Comparison of ENCODE assay signal across 8 cellular contexts in the genomic region with DNA sequence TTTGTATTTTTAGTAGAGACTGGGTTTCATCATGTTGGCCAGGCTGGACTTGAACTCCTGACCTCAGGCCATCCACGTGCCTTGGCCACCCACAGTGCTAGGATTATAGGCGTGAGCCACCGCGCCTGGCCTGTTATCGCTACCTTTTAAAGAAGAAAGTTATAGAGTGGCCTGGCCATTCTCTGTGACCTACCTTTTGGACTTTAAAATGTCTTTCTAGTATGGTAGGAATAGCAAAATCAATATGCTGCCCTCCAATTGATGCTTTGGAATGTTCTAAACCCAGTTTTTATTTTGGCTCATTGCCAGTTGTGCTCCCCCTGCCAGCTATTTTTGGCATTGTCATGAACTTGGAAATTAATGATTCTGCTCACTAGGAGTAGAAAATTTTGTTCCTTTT. TPM values are rescaled to one million over a fixed set of nuclear protein-coding genes. Genes with fewer than 3 reads are reported as not detected.
DNase-seq lines count a peak whose midpoint lies in the region; ATAC-seq and TF ChIP-seq lines count a peak whose summit lies in the region.

No MANE protein-coding gene starts in this region.

- H3K27ac ChIP-seq in body of pancreas, result peak overlapping the region in 3 of 4 donors; percentile 33 to 60 (median 54)

- H3K9me3 Mint-ChIP-seq in mesothelial cell of epicardium, result peaks cover 7% of the 10 kb centered on the region

- TF ChIP-seq CTCF in body of pancreas (IDR thresholded peaks at IDR 0.05) (peak in 5 of 7 experiments; percentile 10 to 52 (median 42)), mesothelial cell of epicardium (IDR thresholded peaks at IDR 0.05; ENCODE audit: unreplicated experiment) (peak; percentile 41)

- no peak overlapping the region for H3K4me3 ChIP-seq in body of pancreas

- TF ChIP-seq POLR2A in body of pancreas (IDR thresholded peaks at IDR 0.05), result no peak

- no peaks in the 10 kb centered on the region for H3K27me3 Mint-ChIP-seq in mesothelial cell of epicardium (ENCODE audit: low read depth)

- WGBS in body of pancreas, 2 donors, result 63 to 80% methylated on average over 1 to 5 of the region's 5 CpGs

- H3K36me3 ChIP-seq in body of pancreas (replicated peaks in 1 of 2; ENCODE audit: insufficient read depth in 1 of 2, low read depth in 2 of 2), result no peaks in the 10 kb centered on the region

- no peak overlapping the region for H3K4me3 Mint-ChIP-seq in mesothelial cell of epicardium

- H3K9me3 ChIP-seq in body of pancreas, result no peaks in the 10 kb centered on the region

- DNase-seq in AML-193 (lab: John Stamatoyannopoulos, UW) (peak; percentile 5 to 10), HT-29 (ENCODE audit: low spot score) (peak; percentile 17), body of pancreas (peak; percentile 8 to 33 (median 23)), mesothelial cell of epicardium (ENCODE audit: low spot score in 2 of 2, unreplicated experiment in 2 of 2) (no peak), amniotic stem cell (lab: John Stamatoyannopoulos, UW) (no peak), NCI-H510A (lab: John Stamatoyannopoulos, UW) (no peak)

- intact Hi-C loops in body of pancreas (cut with DNase I), result no loop called here

- peak; percentile 75 for ATAC-seq in body of pancreas
- no peak for ATAC-seq in GM21786 (IDR thresholded peaks at IDR 0.05; ENCODE audit: unreplicated experiment)
- ATAC-seq in GM21423 (IDR thresholded peaks at IDR 0.05; ENCODE audit: unreplicated experiment), result no peak

- peak overlapping the region; percentile 52 for H3K27ac Mint-ChIP-seq in mesothelial cell of epicardium

- peaks cover 26% of the 10 kb centered on the region for H3K4me1 Mint-ChIP-seq in mesothelial cell of epicardium

- H3K36me3 Mint-ChIP-seq in mesothelial cell of epicardium, result peaks cover 15% of the 10 kb centered on the region

- no peaks in the 10 kb centered on the region for H3K27me3 ChIP-seq in body of pancreas

- H3K4me1 ChIP-seq in body of pancreas, result peaks cover 55% of the 10 kb centered on the region

RNA-seq across cellular contexts. Expression of a gene that starts 19.9 kb away (rescaled TPM):
- total RNA-seq in HT-29 (2014; rRNA removed; shearing (Covaris generic)), result 18.9 and 19.4 TPM in 2 replicates
- 10 to 100 TPM; 22.7 to 30.1 TPM for total RNA-seq in body of pancreas
- 43.6 to 44.5 TPM (median 43.9 TPM) in 3 replicates for total RNA-seq in mesothelial cell of epicardium

RNA-seq across cellular contexts. Expression of a gene that starts 30.3 kb away (rescaled TPM):
- total RNA-seq in HT-29 (2014; rRNA removed; shearing (Covaris generic)), result 0.03 TPM in 1 of 2 replicates, not detected in the other
- total RNA-seq in body of pancreas (10 to 100 TPM in 1 of 2 donors, 1 to 10 TPM in 1; 9.9 to 30.7 TPM), mesothelial cell of epicardium (115 to 119 TPM (median 118 TPM) in 3 replicates)

RNA-seq across cellular contexts. Expression of a gene that starts 43.9 kb away (rescaled TPM):
- 6.2 and 7.3 TPM in 2 replicates for total RNA-seq in HT-29 (2014; rRNA removed; shearing (Covaris generic))
- 1 to 10 TPM; 1.3 to 2.1 TPM for total RNA-seq in body of pancreas
- 8.1 to 10.0 TPM (median 9.5 TPM) in 3 replicates for total RNA-seq in mesothelial cell of epicardium

RNA-seq across cellular contexts. Expression of a gene that starts 44.4 kb away (rescaled TPM):
- 6.7 and 12.5 TPM in 2 replicates for total RNA-seq in HT-29 (2014; rRNA removed; shearing (Covaris generic))
- total RNA-seq in body of pancreas, result 10 to 100 TPM; 21.3 to 33.0 TPM
- 26.8 to 31.6 TPM (median 31.6 TPM) in 3 replicates for total RNA-seq in mesothelial cell of epicardium

Comparison
In these comparisons a context has a peak if more than half of its experiments do, and no peak if none do; other contexts are left out.
1. DNase-seq: peak in AML-193 (2 of 2), HT-29 (single experiment) and body of pancreas (4 of 4); none in mesothelial cell of epicardium (0 of 2), amniotic stem cell (single experiment) and NCI-H510A (single experiment).
2. RNA of a gene that starts 30.3 kb away (total RNA-seq): 115 to 119 TPM in mesothelial cell of epicardium and 9.9 to 30.7 TPM in body of pancreas; 0.03 TPM in HT-29; every median in the first group is over 10 times any median in the second.